1 cellular context compared by ENCODE assay signal in genomic region chr15:68818671-68819450, GRCh38.
A peak's percentile ranks its signal among the peaks of the same experiment; 100 is the strongest.
TF ChIP-seq lines count a peak whose summit lies in the region.

No MANE protein-coding gene starts in this region.

TF ChIP-seq in HepG2, 621 proteins besides CTCF, POLR2A, EP300 and RAD21 (continued from another document and continues in another):
- TF ChIP-seq ZNF382 (CRISPR knock-in tag; IDR thresholded peaks at IDR 0.05; ENCODE audit: borderline replicate concordance) (no peak), STAG1 (CRISPR knock-in tag; IDR thresholded peaks at IDR 0.05) (no peak), BORCS8-MEF2B (CRISPR knock-in tag; IDR thresholded peaks at IDR 0.05) (no peak), ZNF670 (CRISPR knock-in tag; IDR thresholded peaks at IDR 0.05; ENCODE audit: borderline replicate concordance) (0 out of 2 replicates have a peak, but pooled peaks have one; percentile 20), PAXIP1 (CRISPR knock-in tag; conservative IDR thresholded peaks at IDR 0.05) (no peak), SALL2 (CRISPR knock-in tag; IDR thresholded peaks at IDR 0.05) (0 out of 2 replicates have a peak, but pooled peaks have one; percentile 26), MYC (CRISPR knock-in tag; IDR thresholded peaks at IDR 0.05; ENCODE audit: borderline replicate concordance) (0 out of 2 replicates have a peak, but pooled peaks have one; percentile 15), ZNF446 (CRISPR knock-in tag; IDR thresholded peaks at IDR 0.05) (0 out of 2 replicates have a peak, but pooled peaks have one; percentile 35), ZNF460 (CRISPR knock-in tag; IDR thresholded peaks at IDR 0.05; ENCODE audit: borderline replicate concordance) (no peak), TMF1 (CRISPR knock-in tag; IDR thresholded peaks at IDR 0.05; ENCODE audit: low read depth) (peak; percentile 22; the same call in 1 of the 2 replicates), RAD51 (IDR thresholded peaks at IDR 0.05; ENCODE audit: borderline replicate concordance) (no peak), NFE2 (CRISPR knock-in tag; IDR thresholded peaks at IDR 0.05) (no peak), PRPF4 (IDR thresholded peaks at IDR 0.05; ENCODE audit: low read depth, low read length, poor library complexity, severe bottlenecking) (peak; percentile 32), ZNF703 (CRISPR knock-in tag; IDR thresholded peaks at IDR 0.05; ENCODE audit: borderline replicate concordance) (no peak; the same call in 1 of the 2 replicates), CENPX (CRISPR knock-in tag; IDR thresholded peaks at IDR 0.05) (no peak), ZNF891 (CRISPR knock-in tag; IDR thresholded peaks at IDR 0.05) (0 out of 2 replicates have a peak, but pooled peaks have one; percentile 6), SIX4 (CRISPR knock-in tag; IDR thresholded peaks at IDR 0.05) (no peak), KLF16 (CRISPR knock-in tag; IDR thresholded peaks at IDR 0.05) (no peak), ZSCAN21 (CRISPR knock-in tag; IDR thresholded peaks at IDR 0.05; ENCODE audit: borderline replicate concordance) (0 out of 2 replicates have a peak, but pooled peaks have one; percentile 28), ZBTB43 (CRISPR knock-in tag; conservative IDR thresholded peaks at IDR 0.05) (no peak), ZC3H13 (CRISPR knock-in tag; IDR thresholded peaks at IDR 0.05) (no peak), POLR2G (IDR thresholded peaks at IDR 0.05; ENCODE audit: low read depth, low read length) (peak; percentile 29; the same call in 1 of the 2 replicates), CBFB (CRISPR knock-in tag; IDR thresholded peaks at IDR 0.05) (no peak), ZSCAN30 (CRISPR knock-in tag; IDR thresholded peaks at IDR 0.05) (no peak), MIER3 (CRISPR knock-in tag; IDR thresholded peaks at IDR 0.05; ENCODE audit: borderline replicate concordance) (no peak), MED1 (CRISPR knock-in tag; IDR thresholded peaks at IDR 0.05) (no peak), CCDC6 (CRISPR knock-in tag; IDR thresholded peaks at IDR 0.05) (no peak), BHLHE40 (IDR thresholded peaks at IDR 0.05; ENCODE audit: low read length) (no peak), ZNF136 (CRISPR knock-in tag; IDR thresholded peaks at IDR 0.05; ENCODE audit: low read depth) (no peak), ZMYM4 (CRISPR knock-in tag; IDR thresholded peaks at IDR 0.05) (0 out of 2 replicates have a peak, but pooled peaks have one; percentile 16), ZNF616 (CRISPR knock-in tag; IDR thresholded peaks at IDR 0.05; ENCODE audit: low read depth) (no peak), ZNF230 (CRISPR knock-in tag; IDR thresholded peaks at IDR 0.05) (no peak), ZUFSP (CRISPR knock-in tag; IDR thresholded peaks at IDR 0.05; ENCODE audit: borderline replicate concordance) (no peak), ISX (CRISPR knock-in tag; conservative IDR thresholded peaks at IDR 0.05) (no peak), ZNF709 (CRISPR knock-in tag; IDR thresholded peaks at IDR 0.05) (no peak), ZFY (CRISPR knock-in tag; IDR thresholded peaks at IDR 0.05) (no peak; the same call in 1 of the 2 replicates), SPEN (CRISPR knock-in tag; IDR thresholded peaks at IDR 0.05; ENCODE audit: low read depth) (no peak), ZNF780A (CRISPR knock-in tag; IDR thresholded peaks at IDR 0.05) (no peak), ZNF547 (CRISPR knock-in tag; IDR thresholded peaks at IDR 0.05) (0 out of 2 replicates have a peak, but pooled peaks have one; percentile 5), SRY (CRISPR knock-in tag; IDR thresholded peaks at IDR 0.05) (no peak)
- TF ChIP-seq, protein P1, sequence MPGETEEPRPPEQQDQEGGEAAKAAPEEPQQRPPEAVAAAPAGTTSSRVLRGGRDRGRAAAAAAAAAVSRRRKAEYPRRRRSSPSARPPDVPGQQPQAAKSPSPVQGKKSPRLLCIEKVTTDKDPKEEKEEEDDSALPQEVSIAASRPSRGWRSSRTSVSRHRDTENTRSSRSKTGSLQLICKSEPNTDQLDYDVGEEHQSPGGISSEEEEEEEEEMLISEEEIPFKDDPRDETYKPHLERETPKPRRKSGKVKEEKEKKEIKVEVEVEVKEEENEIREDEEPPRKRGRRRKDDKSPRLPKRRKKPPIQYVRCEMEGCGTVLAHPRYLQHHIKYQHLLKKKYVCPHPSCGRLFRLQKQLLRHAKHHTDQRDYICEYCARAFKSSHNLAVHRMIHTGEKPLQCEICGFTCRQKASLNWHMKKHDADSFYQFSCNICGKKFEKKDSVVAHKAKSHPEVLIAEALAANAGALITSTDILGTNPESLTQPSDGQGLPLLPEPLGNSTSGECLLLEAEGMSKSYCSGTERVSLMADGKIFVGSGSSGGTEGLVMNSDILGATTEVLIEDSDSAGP (CRISPR knock-in tag; IDR thresholded peaks at IDR 0.05; ENCODE audit: borderline replicate concordance): 0 out of 2 replicates have a peak, but pooled peaks have one; percentile 3
- TF ChIP-seq, protein P2, sequence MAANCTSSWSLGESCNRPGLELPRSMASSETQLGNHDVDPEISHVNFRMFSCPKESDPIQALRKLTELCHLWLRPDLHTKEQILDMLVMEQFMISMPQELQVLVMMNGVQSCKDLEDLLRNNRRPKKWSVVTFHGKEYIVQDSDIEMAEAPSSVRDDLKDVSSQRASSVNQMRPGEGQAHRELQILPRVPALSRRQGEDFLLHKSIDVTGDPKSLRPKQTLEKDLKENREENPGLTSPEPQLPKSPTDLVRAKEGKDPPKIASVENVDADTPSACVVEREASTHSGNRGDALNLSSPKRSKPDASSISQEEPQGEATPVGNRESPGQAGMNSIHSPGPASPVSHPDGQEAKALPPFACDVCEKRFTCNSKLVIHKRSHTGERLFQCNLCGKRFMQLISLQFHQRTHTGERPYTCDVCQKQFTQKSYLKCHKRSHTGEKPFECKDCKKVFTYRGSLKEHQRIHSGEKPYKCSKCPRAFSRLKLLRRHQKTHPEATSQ (CRISPR knock-in tag; IDR thresholded peaks at IDR 0.05; ENCODE audit: borderline replicate concordance): no peak
- TF ChIP-seq, protein P3, sequence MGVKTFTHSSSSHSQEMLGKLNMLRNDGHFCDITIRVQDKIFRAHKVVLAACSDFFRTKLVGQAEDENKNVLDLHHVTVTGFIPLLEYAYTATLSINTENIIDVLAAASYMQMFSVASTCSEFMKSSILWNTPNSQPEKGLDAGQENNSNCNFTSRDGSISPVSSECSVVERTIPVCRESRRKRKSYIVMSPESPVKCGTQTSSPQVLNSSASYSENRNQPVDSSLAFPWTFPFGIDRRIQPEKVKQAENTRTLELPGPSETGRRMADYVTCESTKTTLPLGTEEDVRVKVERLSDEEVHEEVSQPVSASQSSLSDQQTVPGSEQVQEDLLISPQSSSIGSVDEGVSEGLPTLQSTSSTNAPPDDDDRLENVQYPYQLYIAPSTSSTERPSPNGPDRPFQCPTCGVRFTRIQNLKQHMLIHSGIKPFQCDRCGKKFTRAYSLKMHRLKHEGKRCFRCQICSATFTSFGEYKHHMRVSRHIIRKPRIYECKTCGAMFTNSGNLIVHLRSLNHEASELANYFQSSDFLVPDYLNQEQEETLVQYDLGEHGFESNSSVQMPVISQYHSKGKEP (CRISPR knock-in tag; IDR thresholded peaks at IDR 0.05): no peak
- TF ChIP-seq, protein P4, sequence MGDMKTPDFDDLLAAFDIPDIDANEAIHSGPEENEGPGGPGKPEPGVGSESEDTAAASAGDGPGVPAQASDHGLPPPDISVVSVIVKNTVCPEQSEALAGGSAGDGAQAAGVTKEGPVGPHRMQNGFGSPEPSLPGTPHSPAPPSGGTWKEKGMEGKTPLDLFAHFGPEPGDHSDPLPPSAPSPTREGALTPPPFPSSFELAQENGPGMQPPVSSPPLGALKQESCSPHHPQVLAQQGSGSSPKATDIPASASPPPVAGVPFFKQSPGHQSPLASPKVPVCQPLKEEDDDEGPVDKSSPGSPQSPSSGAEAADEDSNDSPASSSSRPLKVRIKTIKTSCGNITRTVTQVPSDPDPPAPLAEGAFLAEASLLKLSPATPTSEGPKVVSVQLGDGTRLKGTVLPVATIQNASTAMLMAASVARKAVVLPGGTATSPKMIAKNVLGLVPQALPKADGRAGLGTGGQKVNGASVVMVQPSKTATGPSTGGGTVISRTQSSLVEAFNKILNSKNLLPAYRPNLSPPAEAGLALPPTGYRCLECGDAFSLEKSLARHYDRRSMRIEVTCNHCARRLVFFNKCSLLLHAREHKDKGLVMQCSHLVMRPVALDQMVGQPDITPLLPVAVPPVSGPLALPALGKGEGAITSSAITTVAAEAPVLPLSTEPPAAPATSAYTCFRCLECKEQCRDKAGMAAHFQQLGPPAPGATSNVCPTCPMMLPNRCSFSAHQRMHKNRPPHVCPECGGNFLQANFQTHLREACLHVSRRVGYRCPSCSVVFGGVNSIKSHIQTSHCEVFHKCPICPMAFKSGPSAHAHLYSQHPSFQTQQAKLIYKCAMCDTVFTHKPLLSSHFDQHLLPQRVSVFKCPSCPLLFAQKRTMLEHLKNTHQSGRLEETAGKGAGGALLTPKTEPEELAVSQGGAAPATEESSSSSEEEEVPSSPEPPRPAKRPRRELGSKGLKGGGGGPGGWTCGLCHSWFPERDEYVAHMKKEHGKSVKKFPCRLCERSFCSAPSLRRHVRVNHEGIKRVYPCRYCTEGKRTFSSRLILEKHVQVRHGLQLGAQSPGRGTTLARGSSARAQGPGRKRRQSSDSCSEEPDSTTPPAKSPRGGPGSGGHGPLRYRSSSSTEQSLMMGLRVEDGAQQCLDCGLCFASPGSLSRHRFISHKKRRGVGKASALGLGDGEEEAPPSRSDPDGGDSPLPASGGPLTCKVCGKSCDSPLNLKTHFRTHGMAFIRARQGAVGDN (CRISPR knock-in tag; IDR thresholded peaks at IDR 0.05): peak; percentile 31
- TF ChIP-seq, protein P5, sequence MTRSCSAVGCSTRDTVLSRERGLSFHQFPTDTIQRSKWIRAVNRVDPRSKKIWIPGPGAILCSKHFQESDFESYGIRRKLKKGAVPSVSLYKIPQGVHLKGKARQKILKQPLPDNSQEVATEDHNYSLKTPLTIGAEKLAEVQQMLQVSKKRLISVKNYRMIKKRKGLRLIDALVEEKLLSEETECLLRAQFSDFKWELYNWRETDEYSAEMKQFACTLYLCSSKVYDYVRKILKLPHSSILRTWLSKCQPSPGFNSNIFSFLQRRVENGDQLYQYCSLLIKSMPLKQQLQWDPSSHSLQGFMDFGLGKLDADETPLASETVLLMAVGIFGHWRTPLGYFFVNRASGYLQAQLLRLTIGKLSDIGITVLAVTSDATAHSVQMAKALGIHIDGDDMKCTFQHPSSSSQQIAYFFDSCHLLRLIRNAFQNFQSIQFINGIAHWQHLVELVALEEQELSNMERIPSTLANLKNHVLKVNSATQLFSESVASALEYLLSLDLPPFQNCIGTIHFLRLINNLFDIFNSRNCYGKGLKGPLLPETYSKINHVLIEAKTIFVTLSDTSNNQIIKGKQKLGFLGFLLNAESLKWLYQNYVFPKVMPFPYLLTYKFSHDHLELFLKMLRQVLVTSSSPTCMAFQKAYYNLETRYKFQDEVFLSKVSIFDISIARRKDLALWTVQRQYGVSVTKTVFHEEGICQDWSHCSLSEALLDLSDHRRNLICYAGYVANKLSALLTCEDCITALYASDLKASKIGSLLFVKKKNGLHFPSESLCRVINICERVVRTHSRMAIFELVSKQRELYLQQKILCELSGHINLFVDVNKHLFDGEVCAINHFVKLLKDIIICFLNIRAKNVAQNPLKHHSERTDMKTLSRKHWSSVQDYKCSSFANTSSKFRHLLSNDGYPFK (CRISPR knock-in tag; IDR thresholded peaks at IDR 0.05; ENCODE audit: borderline replicate concordance): 0 out of 2 replicates have a peak, but pooled peaks have one; percentile 11
- TF ChIP-seq, protein P6, sequence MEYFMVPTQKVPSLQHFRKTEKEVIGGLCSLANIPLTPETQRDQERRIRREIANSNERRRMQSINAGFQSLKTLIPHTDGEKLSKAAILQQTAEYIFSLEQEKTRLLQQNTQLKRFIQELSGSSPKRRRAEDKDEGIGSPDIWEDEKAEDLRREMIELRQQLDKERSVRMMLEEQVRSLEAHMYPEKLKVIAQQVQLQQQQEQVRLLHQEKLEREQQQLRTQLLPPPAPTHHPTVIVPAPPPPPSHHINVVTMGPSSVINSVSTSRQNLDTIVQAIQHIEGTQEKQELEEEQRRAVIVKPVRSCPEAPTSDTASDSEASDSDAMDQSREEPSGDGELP (IDR thresholded peaks at IDR 0.05; ENCODE audit: borderline replicate concordance, low read depth): no peak
